27 cellular contexts compared by ENCODE assay signal in the genomic region with DNA sequence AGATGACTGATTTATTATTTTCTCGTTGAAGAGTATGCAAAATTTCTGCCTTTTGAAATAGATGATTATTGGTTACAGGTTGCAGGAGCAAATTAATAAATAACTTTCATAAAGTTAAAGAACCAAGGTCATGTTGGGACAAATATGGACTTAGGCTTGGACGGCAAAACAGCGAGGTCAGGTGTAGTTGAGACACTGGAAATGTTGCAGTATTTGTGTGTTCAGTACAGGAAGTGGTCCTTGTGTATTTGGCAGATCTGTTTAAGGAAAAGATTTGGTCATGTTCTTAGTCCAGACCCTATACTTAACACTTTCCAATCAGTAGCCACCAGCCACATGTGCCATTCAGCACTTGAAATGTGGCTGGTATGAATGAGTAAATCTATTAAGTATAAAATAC.
"Had no signal": no experiment of that assay in that cellular context is flagged by ENCODE, and none has a peak within 500 bp of the region (broad histone marks: within the 10 kb centered on the region; RNA-seq: fewer than 3 reads in every experiment).

No MANE protein-coding gene starts in this region.

- DNase-seq: stimulated activated CD4-positive, alpha-beta T cell treated with anti-CD3 and anti-CD28 coated beads, Interleukin-2, amount 100 ng/mL, for 48 hours; stimulated activated CD4-positive, alpha-beta T cell treated with anti-CD3 and anti-CD28 coated beads, Interleukin-4, amount 100 ng/mL, for 1 hour; stimulated activated CD4-positive, alpha-beta T cell treated with anti-CD3 and anti-CD28 coated beads, Interleukin-4, amount 100 ng/mL, for 24 hours; stimulated activated CD4-positive, alpha-beta T cell treated with anti-CD3 and anti-CD28 coated beads, Interleukin-4, amount 100 ng/mL, for 4 hours; stimulated activated CD8-positive, alpha-beta memory T cell treated with anti-CD3 and anti-CD28 coated beads, Interleukin-4, amount 100 ng/mL, for 48 hours; stimulated activated naive B cell treated with anti-CD40 and anti-IgM and Interleukin-4, amounts not matched to agents 10 μg/mL and 1 μg/mL and 100 μg/mL, for 72 hours; stimulated activated naive CD4-positive, alpha-beta T cell; stimulated activated naive CD4-positive, alpha-beta T cell treated with Interleukin-2 at 50 U/mL for 16 hours; stimulated activated naive CD8-positive, alpha-beta T cell treated with anti-CD3 and anti-CD28 coated beads, Interleukin-15, amount 100 ng/mL, for 72 hours; stimulated activated naive CD8-positive, alpha-beta T cell treated with anti-CD3 and anti-CD28 coated beads, Interleukin-15, Interleukin-2, amounts not matched to agents 100 U/mL and 50 U/mL, for 24 hours; stomach; substantia nigra; testis; thyroid gland; tibial artery; transverse colon; trophoblast cell; upper lobe of left lung; upper lobe of right lung; uterus had no signal

- H3K36me3 ChIP-seq: stomach, suprapubic skin, thoracic aorta, thyroid gland, tibial artery, tibial nerve, transverse colon, upper lobe of left lung, upper lobe of right lung, uterus, vagina had no signal

- ATAC-seq: stimulated activated effector memory CD8-positive, alpha-beta T cell treated with anti-CD3 and anti-CD28 coated beads, Interleukin-12 subunit alpha, Interleukin-12 subunit beta, amount 100 ng/mL, for 72 hours; stimulated activated memory B cell treated with anti-CD40 and anti-IgM and Interleukin-4, amounts not matched to agents 10 μg/mL and 1 μg/mL and 100 μg/mL, for 72 hours; stimulated activated naive B cell treated with anti-CD40 and anti-IgM and Interleukin-4, amounts not matched to agents 10 μg/mL and 1 μg/mL and 100 μg/mL, for 72 hours; stimulated activated naive CD8-positive, alpha-beta T cell treated with anti-CD3 and anti-CD28 coated beads, Interleukin-15, amount 100 ng/mL, for 72 hours; stimulated activated naive CD8-positive, alpha-beta T cell treated with anti-CD3 and anti-CD28 coated beads, Interleukin-15, Interleukin-2, amounts not matched to agents 100 U/mL and 50 U/mL, for 24 hours; upper lobe of right lung had no signal

- H3K27ac ChIP-seq: stomach, suprapubic skin, testis, thoracic aorta, thyroid gland, tibial artery, tibial nerve, transverse colon, upper lobe of left lung, upper lobe of right lung, uterus, vagina had no signal

- FAIRE-seq: urothelium cell line had no signal

- H3K9me3 ChIP-seq: testis, thoracic aorta, thyroid gland, transverse colon, upper lobe of right lung, uterus, vagina had no signal

- H3K4me1 ChIP-seq: stomach, suprapubic skin, testis, thyroid gland, tibial artery, tibial nerve, transverse colon, upper lobe of left lung, upper lobe of right lung, uterus, vagina had no signal

- H3K27me3 ChIP-seq: stomach, suprapubic skin, testis, thyroid gland, tibial artery, tibial nerve, transverse colon, upper lobe of left lung, upper lobe of right lung, uterus, vagina had no signal

- H3K4me3 ChIP-seq: stomach, suprapubic skin, testis, thoracic aorta, thyroid gland, tibial artery, tibial nerve, transverse colon, upper lobe of left lung, upper lobe of right lung, uterus, vagina had no signal
